1 cellular context compared by ENCODE assay signal in genomic region chr7:129468547-129468946, GRCh38.
TF ChIP-seq lines count a peak whose summit lies in the region.

No MANE protein-coding gene starts in this region.

TF ChIP-seq in GM23338, 12 proteins besides CTCF, POLR2A, EP300 and RAD21 (continued from another document):
- TF ChIP-seq ZNF462 (CRISPR knock-in tag; IDR thresholded peaks at IDR 0.05) = no peak
- TF ChIP-seq JUNB (IDR thresholded peaks at IDR 0.05; ENCODE audit: unreplicated experiment) = no peak
TF ChIP-seq in GM23338: peak in this region for 0.
